Comparison of ENCODE assay signal across 10 cellular contexts in the genomic region with DNA sequence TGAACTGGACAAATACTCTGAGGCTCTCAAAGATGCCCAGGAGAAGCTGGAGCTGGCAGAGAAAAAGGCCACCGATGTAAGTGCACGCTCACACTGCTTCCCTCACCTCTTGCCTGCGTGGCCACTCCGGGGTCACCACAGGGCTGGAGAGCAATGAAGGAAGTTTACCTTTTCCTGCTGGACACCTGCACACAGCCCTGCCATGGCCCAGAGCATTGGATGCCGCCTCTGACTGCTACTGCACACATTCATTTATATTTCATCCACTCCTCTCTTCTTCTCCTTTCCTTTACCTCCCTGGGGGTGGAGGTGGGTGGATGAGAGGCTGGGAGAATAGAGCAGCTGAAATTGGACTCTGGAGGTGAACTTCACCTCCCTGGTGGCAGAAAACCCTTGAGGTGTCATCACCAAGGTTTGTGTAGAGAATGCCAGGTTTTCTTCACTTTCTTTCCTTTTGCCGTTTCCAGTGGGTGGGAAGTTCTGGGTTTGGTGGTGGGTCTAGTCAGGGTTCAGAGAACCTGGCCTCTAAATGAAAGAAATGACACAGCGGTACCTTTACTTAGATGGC. TPM values are rescaled to one million over a fixed set of nuclear protein-coding genes. Genes with fewer than 3 reads are reported as not detected.
A peak's percentile ranks its signal among the peaks of the same experiment; 100 is the strongest.
DNase-seq lines count a peak whose midpoint lies in the region; ATAC-seq and TF ChIP-seq lines count a peak whose summit lies in the region.
"Had no signal": no experiment of that assay in that cellular context is flagged by ENCODE, and none has a peak within 500 bp of the region (broad histone marks: within the 10 kb centered on the region; RNA-seq: fewer than 3 reads in every experiment).

No MANE protein-coding gene starts in this region.

- no peak for ATAC-seq in central memory CD8-positive, alpha-beta T cell (replicated peaks; ENCODE audit: extremely low read depth, poor library complexity, severe bottlenecking)
- ATAC-seq in lower lobe of right lung, result no peak
- ATAC-seq in thoracic aorta (ENCODE audit: insufficient number of reproducible peaks, low FRiP score, low read depth), result no peak

- DNase-seq in T-helper 2 cell treated with Interferon-gamma antibody and Interleukin-4, amounts not matched to agents 5 μg/mL and 100 μg/mL, for 36 hours (ENCODE audit: low spot score), result no peak
- DNase-seq in T-helper 2 cell (no peak), lower lobe of right lung (no peak), thoracic aorta (ENCODE audit: low spot score) (no peak), AML-193 (lab: John Stamatoyannopoulos, UW) (no peak), NCI-H1105 treated with DMSO at 0.1 percent for 48 hours (lab: John Stamatoyannopoulos, UW) (no peak)
- DNase-seq in central memory CD8-positive, alpha-beta T cell (ENCODE audit: low spot score in 2 of 2), result no peak
- no peak for DNase-seq in activated CD8-positive, alpha-beta memory T cell treated with anti-CD3 and anti-CD28 coated beads, Interleukin-2, amount 50 U/mL, for 48 hours
- DNase-seq: activated naive CD4-positive, alpha-beta T cell treated with anti-CD3 and anti-CD28 coated beads, Interleukin-2, amount 50 U/mL, for 16 hours had no signal

- H3K27me3 ChIP-seq in lower lobe of right lung (ENCODE audit: low read depth) (peaks cover 48% of the 10 kb centered on the region), thoracic aorta (replicated peaks; ENCODE audit: insufficient read depth) (no peaks in the 10 kb centered on the region)

- H3K4me3 ChIP-seq in lower lobe of right lung (peak overlapping the region; percentile 67), thoracic aorta (peak overlapping the region; percentile 83)

- no peaks in the 10 kb centered on the region for H3K9me3 Mint-ChIP-seq in T-helper 2 cell treated with Interferon-gamma antibody and Interleukin-4, amounts not matched to agents 5 μg/mL and 100 μg/mL, for 36 hours
- no peaks in the 10 kb centered on the region for H3K9me3 Mint-ChIP-seq in central memory CD8-positive, alpha-beta T cell

- H3K27ac ChIP-seq in lower lobe of right lung (no peak overlapping the region), thoracic aorta (peak overlapping the region; percentile 96 to 98)
- H3K27ac ChIP-seq: HL-60 had no signal

- H3K36me3 ChIP-seq in lower lobe of right lung (no peaks in the 10 kb centered on the region), thoracic aorta (peaks cover 15% of the 10 kb centered on the region)

- H3K4me3 Mint-ChIP-seq in T-helper 2 cell treated with Interferon-gamma antibody and Interleukin-4, amounts not matched to agents 5 μg/mL and 100 μg/mL, for 36 hours, result peak overlapping the region; percentile 49
- peak overlapping the region; percentile 45 for H3K4me3 Mint-ChIP-seq in central memory CD8-positive, alpha-beta T cell

- H3K4me1 ChIP-seq in lower lobe of right lung, result peaks cover 33% of the 10 kb centered on the region
- H3K4me1 ChIP-seq in thoracic aorta (ENCODE audit: control insufficient read depth in 1 of 2, low read depth in 2 of 2), result peaks cover 11 to 32% of the 10 kb centered on the region in 2 donors

- intact Hi-C loops in lower lobe of right lung (cut with DNase I), result no loop called here

- no peak for TF ChIP-seq CTCF in lower lobe of right lung (IDR thresholded peaks at IDR 0.05)
- no peak for TF ChIP-seq CTCF in thoracic aorta (IDR thresholded peaks at IDR 0.05)

- H3K36me3 Mint-ChIP-seq in T-helper 2 cell treated with Interferon-gamma antibody and Interleukin-4, amounts not matched to agents 5 μg/mL and 100 μg/mL, for 36 hours (ENCODE audit: low read depth), result no peaks in the 10 kb centered on the region
- H3K36me3 Mint-ChIP-seq in central memory CD8-positive, alpha-beta T cell (ENCODE audit: insufficient read depth), result peaks cover 12% of the 10 kb centered on the region

- peaks cover 11% of the 10 kb centered on the region for H3K4me1 Mint-ChIP-seq in T-helper 2 cell treated with Interferon-gamma antibody and Interleukin-4, amounts not matched to agents 5 μg/mL and 100 μg/mL, for 36 hours (ENCODE audit: low read depth)
- peaks cover 19% of the 10 kb centered on the region for H3K4me1 Mint-ChIP-seq in central memory CD8-positive, alpha-beta T cell

- no peak overlapping the region for H3K27ac Mint-ChIP-seq in T-helper 2 cell treated with Interferon-gamma antibody and Interleukin-4, amounts not matched to agents 5 μg/mL and 100 μg/mL, for 36 hours
- no peak overlapping the region for H3K27ac Mint-ChIP-seq in central memory CD8-positive, alpha-beta T cell (ENCODE audit: low read depth)

- peaks cover 83% of the 10 kb centered on the region for H3K27me3 Mint-ChIP-seq in T-helper 2 cell treated with Interferon-gamma antibody and Interleukin-4, amounts not matched to agents 5 μg/mL and 100 μg/mL, for 36 hours (ENCODE audit: low read depth)
- peaks cover 81% of the 10 kb centered on the region for H3K27me3 Mint-ChIP-seq in central memory CD8-positive, alpha-beta T cell

- no peaks in the 10 kb centered on the region for H3K9me3 ChIP-seq in lower lobe of right lung
- no peaks in the 10 kb centered on the region for H3K9me3 ChIP-seq in thoracic aorta

RNA-seq across cellular contexts. Expression of gene TPM1, which starts 1.6 kb away (rescaled TPM):
- 137 TPM for total RNA-seq in lower lobe of right lung
- total RNA-seq in thoracic aorta, result 1,000 to 10,000 TPM in 1 of 2 donors, 100 to 1,000 TPM in 1; 927 to 1,440 TPM
